Comparison of ENCODE assay signal across 16 cellular contexts in genomic region chr1:94047914-94048313, GRCh38.
DNase-seq lines count a peak whose midpoint lies in the region; ATAC-seq and TF ChIP-seq lines count a peak whose summit lies in the region.
"Had no signal": no experiment of that assay in that cellular context is flagged by ENCODE, and none has a peak within 500 bp of the region (broad histone marks: within the 10 kb centered on the region; RNA-seq: fewer than 3 reads in every experiment).

No MANE protein-coding gene starts in this region.

- in situ Hi-C loops in gastrocnemius medialis (cut with MboI; ENCODE audit: low sequenced_read_pairs in 4 of 4), result no loop called here

- WGBS in heart right ventricle, 2 donors, result 51 to 73% methylated on average over 2 of the region's 2 CpGs
- WGBS in aorta, 2 donors, result 19 to 24% methylated on average over 2 of the region's 2 CpGs

- intact Hi-C loops in heart right ventricle (cut with DNase I) (loop anchor here in 7 of 10 donors (5.0 kb wide), 4 partner anchors 189 to 289 kb away; partner anchors contain the start of gene ARHGAP29 (in 3 of the 7)), left ventricle myocardium superior (cut with micrococcal nuclease) (loop anchor here (5.0 kb wide), 1 partner anchor 284 kb away; no protein-coding TSS in a partner anchor), left lung (cut with DNase I) (loop anchor here (5.0 to 10.0 kb wide), 2 partner anchors 277 to 289 kb away; no protein-coding TSS in a partner anchor), gastrocnemius medialis (cut with DNase I; ENCODE audit: low total_unique reads) (loop anchor here (5.0 kb wide), 1 partner anchor 284 kb away; no protein-coding TSS in a partner anchor), aorta (cut with DNase I) (loop anchor here (5.0 to 10.0 kb wide), 3 partner anchors 189 to 417 kb away; partner anchors contain the start of gene ARHGAP29 (in 1 of the 2))

- peaks cover 23 to 82% (median 68%) of the 10 kb centered on the region in 9 donors for H3K4me1 ChIP-seq in heart right ventricle
- peaks cover 16 to 47% of the 10 kb centered on the region in 2 donors for H3K4me1 ChIP-seq in left lung
- peaks cover 19 to 33% of the 10 kb centered on the region in 2 donors for H3K4me1 ChIP-seq in gastrocnemius medialis
- peaks cover 2 to 6% of the 10 kb centered on the region in 2 donors for H3K4me1 ChIP-seq in aorta (ENCODE audit: control insufficient read depth in 1 of 2, insufficient read depth in 2 of 2, low read length in 2 of 2)

- no peak for TF ChIP-seq POLR2A in gastrocnemius medialis (IDR thresholded peaks at IDR 0.05)

- TF ChIP-seq CTCF in heart right ventricle (IDR thresholded peaks at IDR 0.05) (no peak), left lung (IDR thresholded peaks at IDR 0.05) (no peak), gastrocnemius medialis (IDR thresholded peaks at IDR 0.05 in 4 of 5, conservative IDR thresholded peaks at IDR 0.05 in 1 of 5) (no peak)

- no peaks in the 10 kb centered on the region for H3K36me3 ChIP-seq in heart right ventricle
- no peaks in the 10 kb centered on the region for H3K36me3 ChIP-seq in left lung
- no peaks in the 10 kb centered on the region for H3K36me3 ChIP-seq in gastrocnemius medialis
- no peaks in the 10 kb centered on the region for H3K36me3 ChIP-seq in aorta (ENCODE audit: control insufficient read depth in 1 of 2, insufficient read depth in 2 of 2, low read length in 1 of 2)

- DNase-seq in heart right ventricle, result no peak
- DNase-seq in left ventricle myocardium superior, result no peak
- DNase-seq in left lung, result no peak
- DNase-seq in gastrocnemius medialis, result no peak
- DNase-seq in aorta, result no peak
- no peak for DNase-seq in NCI-H2081 treated with DMSO at 0.1 percent for 48 hours (lab: John Stamatoyannopoulos, UW)
- no peak for DNase-seq in left lobe of liver (ENCODE audit: low spot score)
- DNase-seq: activated naive CD4-positive, alpha-beta T cell treated with Interleukin-2 at 50 U/mL for 16 hours; CD4-positive, alpha-beta memory T cell; central memory CD4-positive, alpha-beta T cell; MG63; NCI-H2081; NCI-H82; SHP77; stimulated activated CD4-positive, alpha-beta T cell treated with anti-CD3 and anti-CD28 coated beads, Interleukin-15, amount 100 ng/mL, for 24 hours had no signal

- no peak overlapping the region for H3K4me3 ChIP-seq in heart right ventricle
- H3K4me3 ChIP-seq in left lung, result no peak overlapping the region
- H3K4me3 ChIP-seq in gastrocnemius medialis, result no peak overlapping the region
- no peak overlapping the region for H3K4me3 ChIP-seq in aorta (ENCODE audit: low read length in 2 of 2)
- H3K4me3 ChIP-seq: MG63 had no signal

- no peaks in the 10 kb centered on the region for H3K9me3 ChIP-seq in heart right ventricle
- no peaks in the 10 kb centered on the region for H3K9me3 ChIP-seq in left lung
- no peaks in the 10 kb centered on the region for H3K9me3 ChIP-seq in gastrocnemius medialis
- no peaks in the 10 kb centered on the region for H3K9me3 ChIP-seq in aorta (ENCODE audit: control insufficient read depth, low read length)
- H3K9me3 ChIP-seq: MG63 had no signal

- H3K27me3 ChIP-seq in heart right ventricle (peaks cover 0 to 5% (median 0%) of the 10 kb centered on the region in 7 donors), left lung (no peaks in the 10 kb centered on the region), gastrocnemius medialis (no peaks in the 10 kb centered on the region), aorta (ENCODE audit: control insufficient read depth in 1 of 2, insufficient read depth in 2 of 2, low read length in 1 of 2) (no peaks in the 10 kb centered on the region)
- H3K27me3 ChIP-seq: MG63 had no signal

- ATAC-seq in heart right ventricle, result no peak
- ATAC-seq in left ventricle myocardium superior, result no peak
- ATAC-seq in left lung, result no peak
- ATAC-seq in gastrocnemius medialis, result no peak
- ATAC-seq in aorta (ENCODE audit: low FRiP score), result no peak
- no peak for ATAC-seq in GM19023 (IDR thresholded peaks at IDR 0.05; ENCODE audit: unreplicated experiment)
- ATAC-seq in left lobe of liver, result no peak

- peak overlapping the region; percentile 83 to 98 (median 92) for H3K27ac ChIP-seq in heart right ventricle
- peak overlapping the region; percentile 75 to 78 for H3K27ac ChIP-seq in left lung
- H3K27ac ChIP-seq in gastrocnemius medialis, result peak overlapping the region; percentile 81 to 85 (median 82)
- peak overlapping the region; percentile 80 to 94 for H3K27ac ChIP-seq in aorta (ENCODE audit: low read depth in 1 of 2, low read length in 2 of 2)
